Comparison of ENCODE assay signal across 27 cellular contexts in the genomic region with DNA sequence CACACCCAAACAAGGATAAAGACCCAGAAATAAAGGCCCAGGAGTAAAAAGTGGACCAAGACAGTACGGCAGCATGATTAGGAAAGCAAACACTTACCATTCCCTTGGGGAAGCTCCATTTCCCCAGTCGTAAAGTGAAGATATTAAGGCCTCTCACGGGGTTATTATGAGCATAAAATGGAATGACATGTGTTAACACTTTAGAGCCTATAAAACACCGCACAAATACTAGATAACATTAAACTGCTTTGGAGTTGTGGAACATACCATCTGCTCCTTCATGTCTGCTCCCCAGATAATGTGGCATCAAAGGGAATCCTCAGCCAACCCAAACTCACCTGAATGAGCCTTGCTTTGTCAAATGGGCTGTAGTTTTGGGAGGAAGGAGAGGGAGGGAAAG. TPM values are rescaled to one million over a fixed set of nuclear protein-coding genes. Genes with fewer than 3 reads are reported as not detected.
"Had no signal": no experiment of that assay in that cellular context is flagged by ENCODE, and none has a peak within 500 bp of the region (broad histone marks: within the 10 kb centered on the region; RNA-seq: fewer than 3 reads in every experiment).

No MANE protein-coding gene starts in this region.

- H3K4me3 ChIP-seq: cardiac muscle cell, MG63, SK-N-MC had no signal

- H3K27ac ChIP-seq: brain microvascular endothelial cell, cardiac muscle cell, SK-N-MC, VCaP had no signal

- DNase-seq: activated CD4-positive, alpha-beta memory T cell treated with anti-CD3 and anti-CD28 coated beads for 36 hours; activated CD4-positive, alpha-beta T cell treated with anti-CD3 and anti-CD28 coated beads, Interleukin-2, amount 10 ng/mL, durations not matched to agents 7 days and 5 days; activated CD4-positive, CD25-positive, alpha-beta regulatory T cell; activated CD8-positive, alpha-beta memory T cell treated with anti-CD3 and anti-CD28 coated beads for 24 hours; activated gamma-delta T cell treated with Interleukin-2 at 50 U/mL for 16 hours; activated naive CD4-positive, alpha-beta T cell treated with anti-CD3 and anti-CD28 coated beads, Interleukin-2, amount 10 ng/mL, durations not matched to agents 7 days and 5 days; activated naive CD8-positive, alpha-beta T cell treated with anti-CD3 and anti-CD28 coated beads for 36 hours; activated T-cell treated with anti-CD3 and anti-CD28 coated beads for 4 hours; activated T-cell treated with anti-CD3 and anti-CD28 coated beads, Interleukin-2, amount 50 U/mL, for 48 hours; brain microvascular endothelial cell; MG63; NCI-H1694; NCI-H2081; NCI-H510A treated with DMSO at 0.1 percent for 48 hours; NCI-H774; NK-92 treated with Interleukin-12 subunit alpha and Interleukin-12 subunit beta, amount 100 ng/mL, for 24 hours; OCI-M1; RPMI8226; T-cell; T-helper 2 cell; T1000 had no signal

- H3K27me3 Mint-ChIP-seq: activated CD4-positive, alpha-beta memory T cell treated with anti-CD3 and anti-CD28 coated beads for 36 hours; activated naive CD8-positive, alpha-beta T cell treated with anti-CD3 and anti-CD28 coated beads for 36 hours had no signal

- H3K36me3 Mint-ChIP-seq: activated CD4-positive, alpha-beta memory T cell treated with anti-CD3 and anti-CD28 coated beads for 36 hours; activated naive CD4-positive, alpha-beta T cell treated with anti-CD3 and anti-CD28 coated beads, Interleukin-2, amount 10 ng/mL, durations not matched to agents 7 days and 5 days; activated naive CD8-positive, alpha-beta T cell treated with anti-CD3 and anti-CD28 coated beads for 36 hours; T-cell had no signal

- H3K9me3 Mint-ChIP-seq: activated CD4-positive, alpha-beta memory T cell treated with anti-CD3 and anti-CD28 coated beads for 36 hours; activated CD4-positive, alpha-beta T cell treated with anti-CD3 and anti-CD28 coated beads, Interleukin-2, amount 10 ng/mL, durations not matched to agents 7 days and 5 days; activated naive CD4-positive, alpha-beta T cell treated with anti-CD3 and anti-CD28 coated beads, Interleukin-2, amount 10 ng/mL, durations not matched to agents 7 days and 5 days; activated naive CD8-positive, alpha-beta T cell treated with anti-CD3 and anti-CD28 coated beads for 36 hours; activated T-helper 17 cell treated with anti-CD3 and anti-CD28 coated beads, Interleukin-2, amount 50 U/mL, for 72 hours; T-cell had no signal

- H3K27me3 ChIP-seq: brain microvascular endothelial cell, cardiac muscle cell, MG63 had no signal

- H3K36me3 ChIP-seq: brain microvascular endothelial cell, cardiac muscle cell, MG63 had no signal

- H3K27ac Mint-ChIP-seq: activated CD4-positive, alpha-beta memory T cell treated with anti-CD3 and anti-CD28 coated beads for 36 hours; activated CD4-positive, alpha-beta T cell treated with anti-CD3 and anti-CD28 coated beads, Interleukin-2, amount 10 ng/mL, durations not matched to agents 7 days and 5 days; activated naive CD4-positive, alpha-beta T cell treated with anti-CD3 and anti-CD28 coated beads, Interleukin-2, amount 10 ng/mL, durations not matched to agents 7 days and 5 days; activated naive CD8-positive, alpha-beta T cell treated with anti-CD3 and anti-CD28 coated beads for 36 hours; activated T-helper 17 cell treated with anti-CD3 and anti-CD28 coated beads, Interleukin-2, amount 50 U/mL, for 72 hours; T-cell had no signal

- ATAC-seq: activated T-helper 17 cell treated with anti-CD3 and anti-CD28 coated beads, Interleukin-2, amount 50 U/mL, for 72 hours; Panc1; Right ventricle myocardium inferior; T-cell had no signal

- H3K4me3 Mint-ChIP-seq: activated CD4-positive, alpha-beta memory T cell treated with anti-CD3 and anti-CD28 coated beads for 36 hours; activated CD4-positive, alpha-beta T cell treated with anti-CD3 and anti-CD28 coated beads, Interleukin-2, amount 10 ng/mL, durations not matched to agents 7 days and 5 days; activated naive CD4-positive, alpha-beta T cell treated with anti-CD3 and anti-CD28 coated beads, Interleukin-2, amount 10 ng/mL, durations not matched to agents 7 days and 5 days; activated naive CD8-positive, alpha-beta T cell treated with anti-CD3 and anti-CD28 coated beads for 36 hours; activated T-helper 17 cell treated with anti-CD3 and anti-CD28 coated beads, Interleukin-2, amount 50 U/mL, for 72 hours; T-cell had no signal

- H3K4me1 Mint-ChIP-seq: activated CD4-positive, alpha-beta T cell treated with anti-CD3 and anti-CD28 coated beads, Interleukin-2, amount 10 ng/mL, durations not matched to agents 7 days and 5 days; activated naive CD4-positive, alpha-beta T cell treated with anti-CD3 and anti-CD28 coated beads, Interleukin-2, amount 10 ng/mL, durations not matched to agents 7 days and 5 days; activated naive CD8-positive, alpha-beta T cell treated with anti-CD3 and anti-CD28 coated beads for 36 hours; activated T-helper 17 cell treated with anti-CD3 and anti-CD28 coated beads, Interleukin-2, amount 50 U/mL, for 72 hours; T-cell had no signal

- H3K9me3 ChIP-seq: MG63 had no signal

RNA-seq across cellular contexts. Expression of a gene that starts 8.9 kb away (rescaled TPM):
- total RNA-seq: activated CD4-positive, alpha-beta memory T cell treated with anti-CD3 and anti-CD28 coated beads for 36 hours; activated CD4-positive, alpha-beta T cell treated with anti-CD3 and anti-CD28 coated beads, Interleukin-2, amount 10 ng/mL, durations not matched to agents 7 days and 5 days; activated naive CD8-positive, alpha-beta T cell treated with anti-CD3 and anti-CD28 coated beads for 36 hours; activated T-helper 17 cell treated with anti-CD3 and anti-CD28 coated beads, Interleukin-2, amount 50 U/mL, for 72 hours; cardiac muscle cell; Right ventricle myocardium inferior; T-cell had no signal
- polyA plus RNA-seq: cardiac muscle cell had no signal
